Comparison of ENCODE assay signal across 14 cellular contexts in genomic region chr10:10804998-10805737, GRCh38.
DNase-seq lines count a peak whose midpoint lies in the region; ATAC-seq and TF ChIP-seq lines count a peak whose summit lies in the region.
"Had no signal": no experiment of that assay in that cellular context is flagged by ENCODE, and none has a peak within 500 bp of the region (broad histone marks: within the 10 kb centered on the region; RNA-seq: fewer than 3 reads in every experiment).

No MANE protein-coding gene starts in this region.

- peaks cover 9 to 16% of the 10 kb centered on the region in 2 experiments; a peak in 2 of 4 replicates for H3K9me3 ChIP-seq in HCT116 (ENCODE audit: control insufficient read depth in 1 of 2, insufficient read depth in 1 of 2, low read depth in 1 of 2, low read length in 2 of 2)
- H3K9me3 ChIP-seq in ascending aorta, result no peaks in the 10 kb centered on the region
- no peaks in the 10 kb centered on the region for H3K9me3 ChIP-seq in right cardiac atrium (ENCODE audit: control insufficient read depth, low read length)
- H3K9me3 ChIP-seq in skeletal muscle tissue (ENCODE audit: control insufficient read depth in 3 of 3, low read length in 3 of 3), result no peaks in the 10 kb centered on the region

- H4K20me1 ChIP-seq in HCT116 (ENCODE audit: insufficient read depth), result no peaks in the 10 kb centered on the region

- H3K4me3 ChIP-seq in HCT116 (replicated peaks in 1 of 2; ENCODE audit: low read depth in 1 of 2, low read length in 2 of 2) (no peak overlapping the region), ascending aorta (no peak overlapping the region), right cardiac atrium (ENCODE audit: low read length) (no peak overlapping the region), skeletal muscle tissue (ENCODE audit: low read length in 3 of 3) (no peak overlapping the region)

- DNase-seq in HCT116 (ENCODE audit: low read depth, low spot score) (no peak), ascending aorta (ENCODE audit: low spot score in 2 of 2) (no peak), right cardiac atrium (peak in 1 of 3 donors; percentile 47), mesenteric fat pad (ENCODE audit: low spot score) (no peak)
- DNase-seq: activated CD4-positive, CD25-positive, alpha-beta regulatory T cell; activated T-cell treated with anti-CD3 and anti-CD28 coated beads, Interleukin-2, amount 50 U/mL, for 48 hours; head of caudate nucleus; naive thymus-derived CD4-positive, alpha-beta T cell; SIG-M5; stimulated activated CD4-positive, alpha-beta T cell treated with anti-CD3 and anti-CD28 coated beads, Interleukin-1b, Interleukin-23, amount 100 ng/mL, for 48 hours had no signal

- H3K27me3 ChIP-seq in HCT116 (ENCODE audit: insufficient read depth, low read length) (no peaks in the 10 kb centered on the region), ascending aorta (no peaks in the 10 kb centered on the region), right cardiac atrium (ENCODE audit: control insufficient read depth, insufficient read depth) (no peaks in the 10 kb centered on the region), skeletal muscle tissue (ENCODE audit: control insufficient read depth in 3 of 3, insufficient read depth in 3 of 3, low read length in 3 of 3) (no peaks in the 10 kb centered on the region)

- POLR2A ChIA-PET in HCT116 (lab: Charles Lee), result interaction anchor here (0.6 kb wide), 1 partner anchor 50 kb away, joined by 3 read pairs; no protein-coding TSS in a partner anchor

- no peaks in the 10 kb centered on the region for H3K79me2 ChIP-seq in HCT116 (ENCODE audit: insufficient read depth, low read length)

- WGBS in right cardiac atrium, result 38% methylated on average over 7 of the region's 7 CpGs

- H3K4me2 ChIP-seq in HCT116 (ENCODE audit: low read length), result no peak overlapping the region

- H3K36me3 ChIP-seq in HCT116 (ENCODE audit: control insufficient read depth in 1 of 2, insufficient read depth in 2 of 2, low read length in 2 of 2) (no peaks in the 10 kb centered on the region), ascending aorta (no peaks in the 10 kb centered on the region), skeletal muscle tissue (ENCODE audit: control insufficient read depth in 3 of 3, insufficient read depth in 3 of 3, low read length in 3 of 3) (no peaks in the 10 kb centered on the region)

- no peak overlapping the region for H2AFZ ChIP-seq in HCT116 (ENCODE audit: low read depth, low read length, poor library complexity, severe bottlenecking)

- no peaks in the 10 kb centered on the region for H3K9me2 ChIP-seq in HCT116 (ENCODE audit: insufficient read depth)

- intact Hi-C loops in HCT116 (cut with micrococcal nuclease) (no loop called here), ascending aorta (cut with DNase I) (no loop called here), right cardiac atrium (cut with DNase I) (no loop called here)

- no peak for TF ChIP-seq RAD21 in HCT116 (IDR thresholded peaks at IDR 0.05; ENCODE audit: low read depth)

- ATAC-seq in HCT116 (no peak), right cardiac atrium (peak in 1 of 2 donors; percentile 84), SK-N-SH treated with all-trans-retinoic acid at 6 μM for 48 hours (no peak), GM21576 (IDR thresholded peaks at IDR 0.05; ENCODE audit: unreplicated experiment) (no peak), GM21528 (IDR thresholded peaks at IDR 0.05; ENCODE audit: low FRiP score, unreplicated experiment) (no peak)
- ATAC-seq: naive thymus-derived CD4-positive, alpha-beta T cell had no signal

- H3K9ac ChIP-seq in HCT116 (ENCODE audit: low read length) (no peak overlapping the region), skeletal muscle tissue (ENCODE audit: low read depth in 1 of 3, low read length in 3 of 3) (no peak overlapping the region)

- CTCF ChIA-PET in HCT116 (lab: Charles Lee), result no interaction called here

- RAD21 ChIA-PET in HCT116 (lab: Charles Lee; ENCODE audit: low non-redundant PET in 1 of 2, low total read pairs in 2 of 2, uncharacterized antibody in 2 of 2, unreplicated experiment in 2 of 2), result no interaction called here

- H3K27ac ChIP-seq in HCT116 (ENCODE audit: low read depth, low read length) (no peak overlapping the region), ascending aorta (peak overlapping the region; percentile 71 to 93), right cardiac atrium (ENCODE audit: low read length) (peak overlapping the region; percentile 80), skeletal muscle tissue (ENCODE audit: low read depth, low read length) (peak overlapping the region; percentile 15)

- no TSS peak for BruUV-seq in HCT116 (replicated peaks; lab: Mats Ljungman, UMichigan)

- no peak for TF ChIP-seq POLR2A in HCT116 (IDR thresholded peaks at IDR 0.05; ENCODE audit: borderline replicate concordance, extremely low read depth, insufficient read depth, insufficient read length)

- H3K4me1 ChIP-seq in HCT116 (ENCODE audit: control insufficient read depth in 1 of 2, insufficient read depth in 2 of 2, low read length in 2 of 2), result no peaks in the 10 kb centered on the region
- peaks cover 7 to 43% of the 10 kb centered on the region in 2 donors for H3K4me1 ChIP-seq in ascending aorta
- H3K4me1 ChIP-seq in right cardiac atrium (ENCODE audit: control insufficient read depth, insufficient read depth, low read length), result peaks cover 10% of the 10 kb centered on the region
- H3K4me1 ChIP-seq in skeletal muscle tissue (ENCODE audit: control insufficient read depth in 3 of 3, insufficient read depth in 3 of 3, low read length in 3 of 3), result peaks cover 0 to 12% (median 2%) of the 10 kb centered on the region in 3 donors

- TF ChIP-seq CTCF in HCT116 (IDR thresholded peaks at IDR 0.05 in 2 of 3, conservative IDR thresholded peaks at IDR 0.05 in 1 of 3; ENCODE audit: borderline replicate concordance in 1 of 3, insufficient read depth in 1 of 3, low read depth in 2 of 3, low read length in 2 of 3), result no peak
- TF ChIP-seq CTCF in ascending aorta (IDR thresholded peaks at IDR 0.05), result no peak

TF ChIP-seq in HCT116, 20 proteins besides CTCF, POLR2A, EP300 and RAD21:
- peak; percentile 99 for TF ChIP-seq TCF7L2 (IDR thresholded peaks at IDR 0.05; ENCODE audit: borderline replicate concordance, extremely low read depth, insufficient read depth, insufficient read length)
- no peak for TF ChIP-seq ATF3 (IDR thresholded peaks at IDR 0.05)

TF ChIP-seq in SK-N-SH treated with all-trans-retinoic acid at 6 μM for 48 hours, 23 proteins besides CTCF, POLR2A, EP300 and RAD21 (continues in another document):
- TF ChIP-seq TSHZ2 (CRISPR knock-in tag; IDR thresholded peaks at IDR 0.05), result no peak
- TF ChIP-seq RARB (CRISPR knock-in tag; IDR thresholded peaks at IDR 0.05), result no peak
- no peak for TF ChIP-seq PATZ1 (CRISPR knock-in tag; IDR thresholded peaks at IDR 0.05; ENCODE audit: borderline replicate concordance)
- TF ChIP-seq SNAI2 (CRISPR knock-in tag; IDR thresholded peaks at IDR 0.05), result no peak
- no peak for TF ChIP-seq ESRRG (CRISPR knock-in tag; IDR thresholded peaks at IDR 0.05)
- TF ChIP-seq ZNF8 (CRISPR knock-in tag; IDR thresholded peaks at IDR 0.05), result no peak
- TF ChIP-seq CREB5 (CRISPR knock-in tag; IDR thresholded peaks at IDR 0.05; ENCODE audit: low read depth), result no peak
- TF ChIP-seq ZC3H10 (CRISPR knock-in tag; IDR thresholded peaks at IDR 0.05), result no peak
- no peak for TF ChIP-seq ISL1 (CRISPR knock-in tag; IDR thresholded peaks at IDR 0.05)
